ENCODE assay signal across 8 cellular contexts in genomic region chr1:103525607-103526507, GRCh38. TPM values are rescaled to one million over a fixed set of nuclear protein-coding genes. Genes with fewer than 3 reads are reported as not detected.
DNase-seq lines count a peak whose midpoint lies in the region; ATAC-seq, FAIRE-seq and TF ChIP-seq lines count a peak whose summit lies in the region.

RNPC3 (plus strand) TSS chr1:103525699; CDS start chr1:103526071, 372 bp downstream.

- ATAC-seq in GM18873 (IDR thresholded peaks at IDR 0.05; ENCODE audit: low FRiP score, unreplicated experiment) (peak; percentile 79), HG03139 (IDR thresholded peaks at IDR 0.05; ENCODE audit: unreplicated experiment) (peak; percentile 67)

- peak within 1 kb of the TSS; percentile 96 to 99 (median 98) for H3K27ac Mint-ChIP-seq in immature natural killer cell

- H3K4me1 Mint-ChIP-seq in immature natural killer cell: peaks cover 46 to 59% of the 10 kb centered on the region in 2 donors

- H3K36me3 ChIP-seq in bronchial epithelial cell (ENCODE audit: control insufficient read depth, insufficient read depth, low read length): no peaks in the 10 kb centered on the region

- in situ Hi-C loops in ACHN (cut with HindIII; ENCODE audit: low pct_ligation_motif_present, low pct_unique_long_range_greater_than_20kb, low sequenced_read_pairs): no loop called here

- no peaks in the 10 kb centered on the region for H3K9me3 Mint-ChIP-seq in immature natural killer cell

- no peak for TF ChIP-seq CTCF in WI38 (IDR thresholded peaks at IDR 0.05; ENCODE audit: low read depth, low read length)
- TF ChIP-seq CTCF in bronchial epithelial cell (IDR thresholded peaks at IDR 0.05; ENCODE audit: insufficient read depth, low read length, severe bottlenecking): peak; percentile 4

- peaks cover 10 to 12% (median 10%) of the 10 kb centered on the region in 3 donors for H3K27me3 Mint-ChIP-seq in immature natural killer cell (ENCODE audit: low read depth in 3 of 3)

- peaks cover 0 to 9% (median 9%) of the 10 kb centered on the region in 3 donors for H3K36me3 Mint-ChIP-seq in immature natural killer cell

- peak within 1 kb of the TSS; percentile 98 to 99 (median 99) for H3K4me3 Mint-ChIP-seq in immature natural killer cell

- FAIRE-seq in bronchial epithelial cell (lab: Jason Lieb, UNC): no peak

- DNase-seq in ACHN: peak; percentile 89
- DNase-seq in NCI-H2227 (lab: John Stamatoyannopoulos, UW; ENCODE audit: unreplicated experiment): peak; percentile 96
- peak; percentile 83 for DNase-seq in bronchial epithelial cell (ENCODE audit: low read depth)
- DNase-seq in immature natural killer cell: peak; percentile 88 to 91 (median 90)
- DNase-seq in smooth muscle cell of the brain vasculature (ENCODE audit: low read depth, low spot score): peak; percentile 81

- H3K27me3 ChIP-seq in bronchial epithelial cell (ENCODE audit: control insufficient read depth, insufficient read depth, low read length): no peaks in the 10 kb centered on the region

- H3K4me3 ChIP-seq in WI38 (ENCODE audit: low read depth, low read length) (peak within 1 kb of the TSS; percentile 96), bronchial epithelial cell (ENCODE audit: low read depth, low read length) (peak within 1 kb of the TSS; percentile 88)

RNA-seq across cellular contexts. Expression of gene RNPC3, which starts in this region (rescaled TPM):
- 2.6 and 4.6 TPM in 2 replicates for total RNA-seq in bronchial epithelial cell
- polyA plus RNA-seq in immature natural killer cell: 10 to 100 TPM; 11.2 to 19.3 (median 11.7) TPM

Comparison
In these comparisons a context has a peak if more than half of its experiments do, and no peak if none do; other contexts are left out.
1. Peak in every context shown above with its lines: DNase-seq, ATAC-seq and H3K4me3 ChIP-seq.